17 cellular contexts compared by ENCODE assay signal in genomic region chr9:111514967-111515366, GRCh38.
"Had no signal": no experiment of that assay in that cellular context is flagged by ENCODE, and none has a peak within 500 bp of the region (broad histone marks: within the 10 kb centered on the region; RNA-seq: fewer than 3 reads in every experiment).

No MANE protein-coding gene starts in this region.

- DNase-seq: effector CD4-positive, alpha-beta T cell; endodermal cell; gastrocnemius medialis; heart right ventricle; hypothalamus; mucosa of descending colon; naive thymus-derived CD8-positive, alpha-beta T cell; posterior cingulate gyrus; stimulated activated CD4-positive, alpha-beta T cell treated with anti-CD3 and anti-CD28 coated beads, Interleukin-2, amount 100 ng/mL, for 24 hours; stimulated activated naive CD8-positive, alpha-beta T cell treated with anti-CD3 and anti-CD28 coated beads, Interleukin-15, Interleukin-2, amounts not matched to agents 100 U/mL and 50 U/mL, for 24 hours; tibial artery had no signal

- H3K27me3 ChIP-seq: gastrocnemius medialis, heart right ventricle, tibial artery had no signal

- ATAC-seq: esophagus mucosa; gastrocnemius medialis; heart right ventricle; left lobe of liver; mucosa of descending colon; naive thymus-derived CD8-positive, alpha-beta T cell; sciatic nerve; stimulated activated naive CD8-positive, alpha-beta T cell treated with anti-CD3 and anti-CD28 coated beads, Interleukin-15, Interleukin-2, amounts not matched to agents 100 U/mL and 50 U/mL, for 24 hours had no signal

- H3K4me1 ChIP-seq: gastrocnemius medialis, heart right ventricle, tibial artery had no signal

- H3K9me3 ChIP-seq: gastrocnemius medialis, mucosa of descending colon, neutrophil, tibial artery had no signal

- H3K4me3 ChIP-seq: coronary artery, gastrocnemius medialis, heart right ventricle, mucosa of descending colon, skin epidermis, tibial artery had no signal

- H3K4me3 Mint-ChIP-seq: endodermal cell; naive thymus-derived CD8-positive, alpha-beta T cell had no signal

- H3K4me1 Mint-ChIP-seq: endodermal cell; naive thymus-derived CD8-positive, alpha-beta T cell had no signal

- H3K36me3 ChIP-seq: gastrocnemius medialis, heart right ventricle, neutrophil, tibial artery had no signal

- H3K27ac Mint-ChIP-seq: endodermal cell; naive thymus-derived CD8-positive, alpha-beta T cell had no signal

- H3K27ac ChIP-seq: coronary artery, gastrocnemius medialis, heart right ventricle, neutrophil, skin epidermis, tibial artery had no signal
